1 cellular context compared by ENCODE assay signal in the genomic region with DNA sequence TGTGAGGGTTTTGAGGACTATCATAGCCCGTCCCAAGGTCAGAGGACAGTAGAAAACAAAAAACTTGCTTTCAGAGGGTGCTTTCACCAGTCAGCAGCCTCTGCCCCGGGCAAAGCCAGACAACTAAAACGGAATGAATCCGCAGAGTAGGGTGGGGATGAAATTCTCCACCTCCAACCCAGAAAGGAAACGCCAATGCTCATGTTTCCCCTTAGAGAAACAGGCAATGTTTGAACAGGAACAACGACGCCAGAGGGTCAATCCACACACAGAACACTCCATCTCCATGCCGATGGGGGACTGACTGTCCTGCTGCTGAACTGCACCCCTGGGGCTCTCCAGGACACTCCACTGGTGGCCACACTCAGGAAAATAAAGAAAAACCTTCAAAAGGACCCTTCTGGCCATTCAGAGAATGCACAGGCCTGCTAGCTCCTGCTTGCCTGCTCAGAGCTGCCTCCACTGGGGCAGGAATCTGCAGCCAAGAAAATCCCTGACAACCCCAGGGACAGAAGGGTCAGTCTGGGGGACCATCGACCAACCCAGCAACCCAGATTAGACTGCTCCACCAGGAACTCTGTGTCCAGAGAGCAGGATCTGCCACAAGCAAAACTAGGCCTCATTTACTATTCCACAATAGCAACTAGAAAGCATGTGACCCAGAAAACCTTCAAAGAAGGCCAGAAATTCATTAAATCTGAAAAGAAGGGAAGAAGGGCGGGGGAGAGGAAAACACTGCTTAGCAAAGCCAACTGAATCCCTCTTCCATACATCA.
TF ChIP-seq lines count a peak whose summit lies in the region.

No MANE protein-coding gene starts in this region.

TF ChIP-seq in SK-N-SH, 30 proteins besides CTCF, POLR2A, EP300 and RAD21 (continued from another document):
- TF ChIP-seq, protein P1, sequence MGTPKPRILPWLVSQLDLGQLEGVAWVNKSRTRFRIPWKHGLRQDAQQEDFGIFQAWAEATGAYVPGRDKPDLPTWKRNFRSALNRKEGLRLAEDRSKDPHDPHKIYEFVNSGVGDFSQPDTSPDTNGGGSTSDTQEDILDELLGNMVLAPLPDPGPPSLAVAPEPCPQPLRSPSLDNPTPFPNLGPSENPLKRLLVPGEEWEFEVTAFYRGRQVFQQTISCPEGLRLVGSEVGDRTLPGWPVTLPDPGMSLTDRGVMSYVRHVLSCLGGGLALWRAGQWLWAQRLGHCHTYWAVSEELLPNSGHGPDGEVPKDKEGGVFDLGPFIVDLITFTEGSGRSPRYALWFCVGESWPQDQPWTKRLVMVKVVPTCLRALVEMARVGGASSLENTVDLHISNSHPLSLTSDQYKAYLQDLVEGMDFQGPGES (IDR thresholded peaks at IDR 0.05; ENCODE audit: low read depth, low read length), result no peak
- no peak for TF ChIP-seq ELF1 (IDR thresholded peaks at IDR 0.05)
- TF ChIP-seq, protein P2, sequence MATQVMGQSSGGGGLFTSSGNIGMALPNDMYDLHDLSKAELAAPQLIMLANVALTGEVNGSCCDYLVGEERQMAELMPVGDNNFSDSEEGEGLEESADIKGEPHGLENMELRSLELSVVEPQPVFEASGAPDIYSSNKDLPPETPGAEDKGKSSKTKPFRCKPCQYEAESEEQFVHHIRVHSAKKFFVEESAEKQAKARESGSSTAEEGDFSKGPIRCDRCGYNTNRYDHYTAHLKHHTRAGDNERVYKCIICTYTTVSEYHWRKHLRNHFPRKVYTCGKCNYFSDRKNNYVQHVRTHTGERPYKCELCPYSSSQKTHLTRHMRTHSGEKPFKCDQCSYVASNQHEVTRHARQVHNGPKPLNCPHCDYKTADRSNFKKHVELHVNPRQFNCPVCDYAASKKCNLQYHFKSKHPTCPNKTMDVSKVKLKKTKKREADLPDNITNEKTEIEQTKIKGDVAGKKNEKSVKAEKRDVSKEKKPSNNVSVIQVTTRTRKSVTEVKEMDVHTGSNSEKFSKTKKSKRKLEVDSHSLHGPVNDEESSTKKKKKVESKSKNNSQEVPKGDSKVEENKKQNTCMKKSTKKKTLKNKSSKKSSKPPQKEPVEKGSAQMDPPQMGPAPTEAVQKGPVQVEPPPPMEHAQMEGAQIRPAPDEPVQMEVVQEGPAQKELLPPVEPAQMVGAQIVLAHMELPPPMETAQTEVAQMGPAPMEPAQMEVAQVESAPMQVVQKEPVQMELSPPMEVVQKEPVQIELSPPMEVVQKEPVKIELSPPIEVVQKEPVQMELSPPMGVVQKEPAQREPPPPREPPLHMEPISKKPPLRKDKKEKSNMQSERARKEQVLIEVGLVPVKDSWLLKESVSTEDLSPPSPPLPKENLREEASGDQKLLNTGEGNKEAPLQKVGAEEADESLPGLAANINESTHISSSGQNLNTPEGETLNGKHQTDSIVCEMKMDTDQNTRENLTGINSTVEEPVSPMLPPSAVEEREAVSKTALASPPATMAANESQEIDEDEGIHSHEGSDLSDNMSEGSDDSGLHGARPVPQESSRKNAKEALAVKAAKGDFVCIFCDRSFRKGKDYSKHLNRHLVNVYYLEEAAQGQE (IDR thresholded peaks at IDR 0.05; ENCODE audit: low read depth, low read length), result no peak
- TF ChIP-seq EZH2phosphoT487 (IDR thresholded peaks at IDR 0.05; ENCODE audit: borderline replicate concordance, low read depth), result no peak
- no peak for TF ChIP-seq JUND (IDR thresholded peaks at IDR 0.05)
- TF ChIP-seq TAF1 (IDR thresholded peaks at IDR 0.05; ENCODE audit: borderline replicate concordance, low read depth, low read length), result no peak
- no peak for TF ChIP-seq GATA2 (CRISPR knock-in tag; IDR thresholded peaks at IDR 0.05)
TF ChIP-seq in SK-N-SH: peak in this region for 0.
